Comparison of ENCODE assay signal across 1 cellular context in genomic region chr6:139172567-139172966, GRCh38.
TF ChIP-seq lines count a peak whose summit lies in the region.

No MANE protein-coding gene starts in this region.

TF ChIP-seq in SK-N-SH treated with all-trans-retinoic acid at 6 μM for 48 hours, 23 proteins besides CTCF, POLR2A, EP300 and RAD21 (continued from another document):
- TF ChIP-seq TSHZ2 (CRISPR knock-in tag; IDR thresholded peaks at IDR 0.05) (no peak), CSDC2 (CRISPR knock-in tag; IDR thresholded peaks at IDR 0.05) (no peak), ARNTL (CRISPR knock-in tag; IDR thresholded peaks at IDR 0.05; ENCODE audit: borderline replicate concordance, low read depth) (no peak), ZNF70 (CRISPR knock-in tag; IDR thresholded peaks at IDR 0.05) (no peak), TOX (CRISPR knock-in tag; IDR thresholded peaks at IDR 0.05; ENCODE audit: borderline replicate concordance) (no peak), ESRRG (CRISPR knock-in tag; IDR thresholded peaks at IDR 0.05) (no peak), BACH2 (CRISPR knock-in tag; IDR thresholded peaks at IDR 0.05; ENCODE audit: borderline replicate concordance) (no peak)
